Comparison of ENCODE assay signal across 23 cellular contexts in the genomic region with DNA sequence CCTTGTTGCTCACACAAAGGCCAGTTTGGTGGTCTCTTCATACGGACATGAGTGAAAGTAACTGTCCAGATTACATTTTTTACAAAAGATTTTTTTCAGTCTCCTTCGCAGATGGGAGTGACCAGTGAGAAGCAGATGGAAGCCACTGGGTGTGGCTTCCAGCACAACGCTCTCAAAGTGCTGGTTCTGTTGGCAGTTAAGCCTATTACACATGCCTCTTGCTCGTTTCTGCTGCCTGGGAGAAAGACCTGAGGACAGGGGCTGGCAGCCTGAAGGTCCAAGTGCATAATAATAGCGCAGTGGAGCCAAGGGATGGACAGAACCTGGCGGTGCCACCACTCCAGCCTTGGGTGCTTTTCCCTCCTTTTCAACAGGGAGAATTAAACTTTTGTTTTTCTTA. TPM values are rescaled to one million over a fixed set of nuclear protein-coding genes. Genes with fewer than 3 reads are reported as not detected.
DNase-seq lines count a peak whose midpoint lies in the region; ATAC-seq, FAIRE-seq and TF ChIP-seq lines count a peak whose summit lies in the region.
"Had no signal": no experiment of that assay in that cellular context is flagged by ENCODE, and none has a peak within 500 bp of the region (broad histone marks: within the 10 kb centered on the region; RNA-seq: fewer than 3 reads in every experiment).

No MANE protein-coding gene starts in this region.

- no peak for TF ChIP-seq EP300 in K562 (IDR thresholded peaks at IDR 0.05; ENCODE audit: low read length)

- H3K9me3 ChIP-seq in K562 (replicated peaks; ENCODE audit: control insufficient read depth, insufficient read depth, low read depth, low read length) (peaks cover 3% of the 10 kb centered on the region; the same call in 1 of the 2 replicates), right lobe of liver (peaks cover 0 to 7% (median 2%) of the 10 kb centered on the region in 4 donors), smooth muscle cell (replicated peaks; ENCODE audit: low read depth) (peaks cover 4% of the 10 kb centered on the region), gastrocnemius medialis (peaks cover 0 to 8% (median 0%) of the 10 kb centered on the region in 3 donors)

- H2AFZ ChIP-seq in K562 (ENCODE audit: low read depth, low read length) (peak overlapping the region; percentile 74), smooth muscle cell (ENCODE audit: low read depth) (peak overlapping the region; percentile 21)

- no TSS peak for BruUV-seq in K562 (replicated peaks; lab: Mats Ljungman, UMichigan)

- POLR2A ChIA-PET in K562 (lab: Yijun Ruan, JAX): interaction anchor here (1.6 to 1.7 kb wide), 2 partner anchors 11 to 46 kb away, joined by 3 to 7 read pairs; no protein-coding TSS in a partner anchor

- no peaks in the 10 kb centered on the region for H3K9me1 ChIP-seq in K562 (ENCODE audit: control insufficient read depth, insufficient read depth, low read length)

- TF ChIP-seq RAD21 in K562 (CRISPR knock-in tag; conservative IDR thresholded peaks at IDR 0.05 in 1 of 2, IDR thresholded peaks at IDR 0.05 in 1 of 2): no peak

- H3K27ac ChIP-seq in K562 (ENCODE audit: extremely low read depth, low read depth, low read length) (peak overlapping the region; percentile 90), right lobe of liver (peak overlapping the region in 2 of 3 donors; percentile 72 to 88), smooth muscle cell (ENCODE audit: low read depth) (no peak overlapping the region), gastrocnemius medialis (no peak overlapping the region)
- H3K27ac ChIP-seq: SK-N-MC, upper lobe of right lung had no signal

- no peak overlapping the region for H3K4me3 ChIP-seq in K562
- peak overlapping the region in 2 of 3 donors; percentile 41 to 48 for H3K4me3 ChIP-seq in right lobe of liver
- H3K4me3 ChIP-seq in smooth muscle cell: peak overlapping the region; percentile 82
- H3K4me3 ChIP-seq in gastrocnemius medialis: no peak overlapping the region
- H3K4me3 ChIP-seq: SK-N-MC, upper lobe of right lung had no signal

- no peaks in the 10 kb centered on the region for H3F3A ChIP-seq in smooth muscle cell (ENCODE audit: low read depth)

- in situ Hi-C loops in K562 (cut with MboI): no loop called here
- in situ Hi-C loops in gastrocnemius medialis (cut with MboI; ENCODE audit: low sequenced_read_pairs in 4 of 4): loop anchor here in 1 of 4 donors (10.0 kb wide), 1 partner anchor 109 kb away; a partner anchor contains a TSS

- no peak for TF ChIP-seq POLR2A in K562 (conservative IDR thresholded peaks at IDR 0.05)
- no peak for TF ChIP-seq POLR2A in right lobe of liver (IDR thresholded peaks at IDR 0.05)
- no peak for TF ChIP-seq POLR2A in gastrocnemius medialis (IDR thresholded peaks at IDR 0.05)

- peaks cover 33% of the 10 kb centered on the region for H3K79me2 ChIP-seq in K562 (ENCODE audit: control insufficient read depth, insufficient read depth, low read length)
- H3K79me2 ChIP-seq in smooth muscle cell (ENCODE audit: low read depth): peaks cover 12% of the 10 kb centered on the region

- intact Hi-C loops in Right ventricle myocardium inferior (cut with DNase I): loop anchor here (5.0 kb wide), 1 partner anchor 54 kb away; no protein-coding TSS in a partner anchor
- intact Hi-C loops in cardiac septum (cut with DNase I): no loop called here
- intact Hi-C loops in K562 (cut with micrococcal nuclease): no loop called here
- intact Hi-C loops in right lobe of liver (cut with DNase I): no loop called here
- intact Hi-C loops in gastrocnemius medialis (cut with DNase I; ENCODE audit: low total_unique reads): no loop called here

- H3K4me2 ChIP-seq in K562 (ENCODE audit: insufficient read depth, low read length) (peak overlapping the region; percentile 9; the same call in 1 of the 2 replicates), smooth muscle cell (no peak overlapping the region)

- H4K20me1 ChIP-seq in K562 (replicated peaks; ENCODE audit: control insufficient read depth, insufficient read depth, low read length) (no peaks in the 10 kb centered on the region), smooth muscle cell (ENCODE audit: low read depth) (no peaks in the 10 kb centered on the region)

- TF ChIP-seq CTCF in K562 (IDR thresholded peaks at IDR 0.05 in 2 of 3, conservative IDR thresholded peaks at IDR 0.05 in 1 of 3; ENCODE audit: insufficient read depth in 2 of 3, low read depth in 1 of 3, low read length in 3 of 3) (no peak), right lobe of liver (IDR thresholded peaks at IDR 0.05) (no peak), smooth muscle cell (IDR thresholded peaks at IDR 0.05; ENCODE audit: borderline replicate concordance, insufficient read depth, poor library complexity, severe bottlenecking) (no peak), gastrocnemius medialis (IDR thresholded peaks at IDR 0.05 in 4 of 5, conservative IDR thresholded peaks at IDR 0.05 in 1 of 5) (no peak)

- peak; percentile 35 for FAIRE-seq in K562 (lab: Jason Lieb, UNC)

- peaks cover 20% of the 10 kb centered on the region for H3K36me3 ChIP-seq in K562 (ENCODE audit: control insufficient read depth, insufficient read depth, low read length)
- H3K36me3 ChIP-seq in right lobe of liver: no peaks in the 10 kb centered on the region
- H3K36me3 ChIP-seq in smooth muscle cell (ENCODE audit: low read depth): no peaks in the 10 kb centered on the region
- no peaks in the 10 kb centered on the region for H3K36me3 ChIP-seq in gastrocnemius medialis
- H3K36me3 ChIP-seq: esophagus muscularis mucosa, upper lobe of right lung had no signal

- CTCF ChIA-PET in K562 (lab: Yijun Ruan, JAX; ENCODE audit: low intra/inter-chr PET ratio): no interaction called here

- 34% methylated on average over 4 of the region's 6 CpGs for WGBS in K562 (ENCODE audit: insufficient coverage, low coverage, missing lambda C conversion rate)
- WGBS in right lobe of liver (ENCODE audit: insufficient coverage, low coverage, low lambda C conversion rate, missing lambda C conversion rate): 71% methylated on average over 6 of the region's 6 CpGs
- 79% methylated on average over 6 of the region's 6 CpGs for WGBS in smooth muscle cell (ENCODE audit: low lambda C conversion rate)

- ATAC-seq in Right ventricle myocardium inferior (no peak), K562 (peak; percentile 9; the same call in 2 of the 3 replicates), right lobe of liver (peak in 2 of 4 donors; percentile 1 to 6), gastrocnemius medialis (no peak)
- ATAC-seq: activated CD4-positive, alpha-beta T cell treated with anti-CD3 and anti-CD28 coated beads for 36 hours; natural killer cell treated with Interleukin-12 subunit alpha and Interleukin-12 subunit beta and Interleukin-15 and Interleukin-18, amount 100 ng/mL, for 72 hours; stimulated activated naive CD8-positive, alpha-beta T cell treated with anti-CD3 and anti-CD28 coated beads, Interleukin-15, Interleukin-2, amounts not matched to agents 100 U/mL and 50 U/mL, for 24 hours; upper lobe of right lung had no signal

- H3K4me1 ChIP-seq in K562 (replicated peaks in 1 of 2; ENCODE audit: control insufficient read depth in 2 of 2, insufficient read depth in 2 of 2, low read length in 2 of 2) (peaks cover 9 to 16% of the 10 kb centered on the region in 2 experiments), right lobe of liver (peaks cover 0 to 12% (median 3%) of the 10 kb centered on the region in 4 donors), smooth muscle cell (ENCODE audit: low read depth) (peaks cover 24% of the 10 kb centered on the region), gastrocnemius medialis (peaks cover 7 to 8% of the 10 kb centered on the region in 2 donors)

- DNase-seq in Right ventricle myocardium inferior (ENCODE audit: missing footprints) (peak; percentile 28), cardiac septum (ENCODE audit: low spot score) (no peak), K562 (ENCODE audit: extremely low read depth in 1 of 4, low spot score in 3 of 4) (peak in 2 of 4 experiments; percentile 14 to 53), right lobe of liver (no peak), smooth muscle cell (lab: John Stamatoyannopoulos, UW; ENCODE audit: unreplicated experiment) (no peak), gastrocnemius medialis (no peak), NOMO-1 (lab: John Stamatoyannopoulos, UW; ENCODE audit: unreplicated experiment in 2 of 2) (no peak)
- no peak for DNase-seq in activated CD4-positive, alpha-beta T cell treated with anti-CD3 and anti-CD28 coated beads, Interleukin-2, amount 50 U/mL, for 48 hours
- DNase-seq: activated CD4-positive, alpha-beta T cell treated with anti-CD3 and anti-CD28 coated beads for 36 hours; activated CD8-positive, alpha-beta memory T cell treated with anti-CD3 and anti-CD28 coated beads, Interleukin-2, amount 50 U/mL, for 4 hours; activated effector memory CD4-positive, alpha-beta T cell treated with anti-CD3 and anti-CD28 coated beads, Interleukin-2, amount 50 U/mL, for 16 hours; C1 segment of cervical spinal cord; central memory CD4-positive, alpha-beta T cell; DMS153; immature natural killer cell; NCI-H2029; NCI-H510A treated with DMSO at 0.1 percent for 48 hours; retina; stimulated activated naive CD8-positive, alpha-beta T cell treated with anti-CD3 and anti-CD28 coated beads, Interleukin-15, Interleukin-2, amounts not matched to agents 100 U/mL and 50 U/mL, for 24 hours; upper lobe of right lung had no signal

- H3K27me3 ChIP-seq in K562 (ENCODE audit: control insufficient read depth in 2 of 2, insufficient read depth in 2 of 2, low read length in 2 of 2) (no peaks in the 10 kb centered on the region), right lobe of liver (no peaks in the 10 kb centered on the region), smooth muscle cell (ENCODE audit: low read depth) (no peaks in the 10 kb centered on the region), gastrocnemius medialis (no peaks in the 10 kb centered on the region)
- H3K27me3 ChIP-seq: esophagus muscularis mucosa, upper lobe of right lung had no signal

- H3K9ac ChIP-seq in K562 (ENCODE audit: insufficient read depth in 1 of 2, low read depth in 2 of 2, low read length in 2 of 2) (peak overlapping the region; percentile 17 to 76; a peak in 1 of 4 replicates), smooth muscle cell (ENCODE audit: low read depth) (no peak overlapping the region)

RNA-seq across cellular contexts. Expression of a gene that starts 1.3 kb away (rescaled TPM):
- 0.38 TPM for total RNA-seq in Right ventricle myocardium inferior
- 0.13 TPM for total RNA-seq in cardiac septum
- 5.8 and 8.5 TPM in 2 replicates for total RNA-seq in K562 (2011; cell fraction: chromatin; rRNA removed; ENCODE audit: low replicate concordance)
- total RNA-seq in K562 (2011; cell fraction: nucleolus; rRNA removed): 5.0 and 7.0 TPM in 2 replicates
- total RNA-seq in K562 (2011; cell fraction: nucleoplasm; rRNA removed): 10.0 and 15.3 TPM in 2 replicates
- total RNA-seq in K562 (2014; rRNA removed): 36.9 and 39.6 TPM in 2 replicates
- total RNA-seq in K562 (2014; rRNA removed; fragmentation: Illumina TruSeq; extraction: Trizol): 54.6 and 55.8 TPM in 2 replicates
- total RNA-seq in K562 (2015; rRNA removed; fragmentation: Illumina TruSeq; extraction: Trizol): 43.9 and 53.2 TPM in 2 replicates
- 38.1 and 41.2 TPM in 2 replicates for total RNA-seq in K562 (2021)
- 25.7 and 33.6 TPM in 2 replicates for polyA plus RNA-seq in K562 (2011; rRNA removed)
- 18.3 and 21.5 TPM in 2 replicates for polyA plus RNA-seq in K562 (2011; cell fraction: cytosol; rRNA removed)
- polyA plus RNA-seq in K562 (2011; cell fraction: nucleus; rRNA removed): 6.0 and 6.8 TPM in 2 replicates
- 24.3 and 33.4 TPM in 2 replicates for polyA plus RNA-seq in K562 (2012)
- polyA plus RNA-seq in K562 (2014; fragmentation: Illumina TruSeq; extraction: Trizol): 47.7 and 67.2 TPM in 2 replicates
- polyA plus RNA-seq in K562 (2014; fragmentation: Nextera tagmentation; extraction: Ambion mirVana): 10 to 100 TPM; 27.8 to 42.6 TPM
- 41.9 and 46.0 TPM in 2 replicates for polyA plus RNA-seq in K562 (2014; rRNA removed)
- polyA minus RNA-seq in K562 (2011; rRNA and poly(A)+ RNA removed): 39.3 and 41.4 TPM in 2 replicates
- polyA minus RNA-seq in K562 (2011; cell fraction: cytosol; rRNA and poly(A)+ RNA removed): 16.5 and 21.8 TPM in 2 replicates
- polyA minus RNA-seq in K562 (2011; cell fraction: nucleus; rRNA and poly(A)+ RNA removed): 4.4 and 9.2 TPM in 2 replicates
- total RNA-seq in right lobe of liver: 1 to 10 TPM in 2 of 6 experiments, under 1 TPM in 3, not detected in 1; 0.15 to 1.5 (median 0.75) TPM
- total RNA-seq in smooth muscle cell: 7.8 and 8.4 TPM in 2 replicates
- polyA plus RNA-seq in smooth muscle cell: 4.9 and 5.8 TPM in 2 replicates
- total RNA-seq in gastrocnemius medialis: under 1 TPM in 2 of 4 donors, not detected in 2; 0.15 to 0.16 TPM
- total RNA-seq: esophagus muscularis mucosa had no signal

Comparison
In these comparisons a context has a peak if more than half of its experiments do, and no peak if none do; other contexts are left out.
1. H3K27ac ChIP-seq: peak in K562 (single experiment) and right lobe of liver (2 of 3); none in smooth muscle cell (single experiment) and gastrocnemius medialis (0 of 4).
2. H3K4me3 ChIP-seq: peak in right lobe of liver (2 of 3) and smooth muscle cell (single experiment); none in K562 (single experiment) and gastrocnemius medialis (0 of 4).